Comparison of ENCODE assay signal across 8 cellular contexts in genomic region chr6:36676142-36677058, GRCh38. TPM values are rescaled to one million over a fixed set of nuclear protein-coding genes. Genes with fewer than 3 reads are reported as not detected.
DNase-seq lines count a peak whose midpoint lies in the region; ATAC-seq and TF ChIP-seq lines count a peak whose summit lies in the region.

No MANE protein-coding gene starts in this region.

- peaks cover 4% of the 10 kb centered on the region for H3K27me3 Mint-ChIP-seq in activated T-helper 1 cell treated with anti-CD3 and anti-CD28 coated beads, Interleukin-12 subunit alpha, Interleukin-12 subunit beta, Interleukin-2, Interleukin-4 antibody, amounts not matched to agents 30 ng/mL and 10 ng/mL and 1 ng/mL, durations not matched to agents 14 hours and 24 hours and 36 hours (ENCODE audit: insufficient read depth)

- peaks cover 9% of the 10 kb centered on the region for H3K36me3 Mint-ChIP-seq in activated T-helper 1 cell treated with anti-CD3 and anti-CD28 coated beads, Interleukin-12 subunit alpha, Interleukin-12 subunit beta, Interleukin-2, Interleukin-4 antibody, amounts not matched to agents 30 ng/mL and 10 ng/mL and 1 ng/mL, durations not matched to agents 14 hours and 24 hours and 36 hours (ENCODE audit: low read depth)

- peak overlapping the region; percentile 85 for H3K27ac ChIP-seq in ACC112 (ENCODE audit: low read depth, low read length)
- H3K27ac ChIP-seq in layer of hippocampus (ENCODE audit: low read depth, low read length) = peak overlapping the region; percentile 77

- peaks cover 48% of the 10 kb centered on the region for H3K4me1 Mint-ChIP-seq in activated T-helper 1 cell treated with anti-CD3 and anti-CD28 coated beads, Interleukin-12 subunit alpha, Interleukin-12 subunit beta, Interleukin-2, Interleukin-4 antibody, amounts not matched to agents 30 ng/mL and 10 ng/mL and 1 ng/mL, durations not matched to agents 14 hours and 24 hours and 36 hours (ENCODE audit: low read depth)

- peaks cover 22% of the 10 kb centered on the region for H3K79me2 ChIP-seq in ACC112 (ENCODE audit: control insufficient read depth, insufficient read depth, low read length, unreplicated experiment)

- peak overlapping the region; percentile 89 for H3K27ac Mint-ChIP-seq in activated T-helper 1 cell treated with anti-CD3 and anti-CD28 coated beads, Interleukin-12 subunit alpha, Interleukin-12 subunit beta, Interleukin-2, Interleukin-4 antibody, amounts not matched to agents 30 ng/mL and 10 ng/mL and 1 ng/mL, durations not matched to agents 14 hours and 24 hours and 36 hours

- peak; percentile 32 for TF ChIP-seq POLR2A in GM18951 (IDR thresholded peaks at IDR 0.05; ENCODE audit: extremely low read depth, insufficient read depth, insufficient read length)

- H2AFZ ChIP-seq in ACC112 (ENCODE audit: low read length, unreplicated experiment) = peak overlapping the region; percentile 19

- H3K4me3 Mint-ChIP-seq in activated T-helper 1 cell treated with anti-CD3 and anti-CD28 coated beads, Interleukin-12 subunit alpha, Interleukin-12 subunit beta, Interleukin-2, Interleukin-4 antibody, amounts not matched to agents 30 ng/mL and 10 ng/mL and 1 ng/mL, durations not matched to agents 14 hours and 24 hours and 36 hours = peak overlapping the region; percentile 83

- no peak for ATAC-seq in HG03442 (IDR thresholded peaks at IDR 0.05; ENCODE audit: unreplicated experiment)

- in situ Hi-C loops in GM18951 (cut with MboI; ENCODE audit: low sequenced_read_pairs, unreplicated experiment) = no loop called here

- no peak overlapping the region for H3K4me3 ChIP-seq in ACC112 (ENCODE audit: low read depth, low read length)

- H3K36me3 ChIP-seq in ACC112 (ENCODE audit: insufficient read depth, low read length) = peaks cover 4% of the 10 kb centered on the region; the same call in 1 of the 2 replicates

- intact Hi-C loops in activated T-helper 1 cell treated with anti-CD3 and anti-CD28 coated beads, Interleukin-12 subunit alpha, Interleukin-12 subunit beta, Interleukin-2, Interleukin-4 antibody, amounts not matched to agents 30 ng/mL and 10 ng/mL and 1 ng/mL, durations not matched to agents 14 hours and 24 hours and 36 hours (cut with micrococcal nuclease) = loop anchor here (1.0 to 5.0 kb wide), 3 partner anchors 14 to 754 kb away; partner anchors contain the start of genes MTCH1 and SRPK1

- no peaks in the 10 kb centered on the region for H3K9me3 Mint-ChIP-seq in activated T-helper 1 cell treated with anti-CD3 and anti-CD28 coated beads, Interleukin-12 subunit alpha, Interleukin-12 subunit beta, Interleukin-2, Interleukin-4 antibody, amounts not matched to agents 30 ng/mL and 10 ng/mL and 1 ng/mL, durations not matched to agents 14 hours and 24 hours and 36 hours

- no peak for DNase-seq in activated T-helper 1 cell treated with anti-CD3 and anti-CD28 coated beads, Interleukin-12 subunit alpha, Interleukin-12 subunit beta, Interleukin-2, Interleukin-4 antibody, amounts not matched to agents 30 ng/mL and 10 ng/mL and 1 ng/mL, durations not matched to agents 14 hours and 24 hours and 36 hours (ENCODE audit: low spot score)
- DNase-seq in stimulated activated CD4-positive, alpha-beta T cell treated with anti-CD3 and anti-CD28 coated beads, Interleukin-4, amount 100 ng/mL, for 4 hours = no peak
- DNase-seq in OCI-M2 (lab: John Stamatoyannopoulos, UW; ENCODE audit: unreplicated experiment) = no peak
- DNase-seq in NOMO-1 treated with DMSO at 0.1 percent for 48 hours (lab: John Stamatoyannopoulos, UW; ENCODE audit: unreplicated experiment) = no peak

- peaks cover 23% of the 10 kb centered on the region for H3K4me1 ChIP-seq in ACC112 (ENCODE audit: control insufficient read depth, insufficient read depth, low read length, unreplicated experiment)

- no peaks in the 10 kb centered on the region for H3K27me3 ChIP-seq in ACC112 (ENCODE audit: insufficient read depth, low read length)
- no peaks in the 10 kb centered on the region for H3K27me3 ChIP-seq in layer of hippocampus (ENCODE audit: control insufficient read depth, insufficient read depth, low read length)

RNA-seq across cellular contexts. Expression of gene CDKN1A, which starts 2.1 kb away (rescaled TPM):
- total RNA-seq in activated T-helper 1 cell treated with anti-CD3 and anti-CD28 coated beads, Interleukin-12 subunit alpha, Interleukin-12 subunit beta, Interleukin-2, Interleukin-4 antibody, amounts not matched to agents 30 ng/mL and 10 ng/mL and 1 ng/mL, durations not matched to agents 14 hours and 24 hours and 36 hours = 105 and 107 TPM in 2 replicates

RNA-seq across cellular contexts. Expression of gene RAB44, which starts 21.2 kb away (rescaled TPM):
- total RNA-seq in activated T-helper 1 cell treated with anti-CD3 and anti-CD28 coated beads, Interleukin-12 subunit alpha, Interleukin-12 subunit beta, Interleukin-2, Interleukin-4 antibody, amounts not matched to agents 30 ng/mL and 10 ng/mL and 1 ng/mL, durations not matched to agents 14 hours and 24 hours and 36 hours = 0.05 and 0.10 TPM in 2 replicates
